11 cellular contexts compared by ENCODE assay signal in genomic region chr14:106848330-106849121, GRCh38.
DNase-seq lines count a peak whose midpoint lies in the region; ATAC-seq lines count a peak whose summit lies in the region.
"Had no signal": no experiment of that assay in that cellular context is flagged by ENCODE, and none has a peak within 500 bp of the region (broad histone marks: within the 10 kb centered on the region; RNA-seq: fewer than 3 reads in every experiment).

No MANE protein-coding gene starts in this region.

- intact Hi-C loops in naive thymus-derived CD4-positive, alpha-beta T cell (cut with micrococcal nuclease), result no loop called here

- H3K27me3 Mint-ChIP-seq in activated naive CD4-positive, alpha-beta T cell treated with anti-CD3 and anti-CD28 coated beads, Interleukin-2, amount 10 ng/mL, durations not matched to agents 7 days and 5 days, result peaks cover 27% of the 10 kb centered on the region
- H3K27me3 Mint-ChIP-seq in naive thymus-derived CD4-positive, alpha-beta T cell, result peaks cover 0 to 25% (median 0%) of the 10 kb centered on the region in 5 donors

- H3K4me3 Mint-ChIP-seq in activated naive CD4-positive, alpha-beta T cell treated with anti-CD3 and anti-CD28 coated beads, Interleukin-2, amount 10 ng/mL, durations not matched to agents 7 days and 5 days, result no peak overlapping the region
- H3K4me3 Mint-ChIP-seq in naive thymus-derived CD4-positive, alpha-beta T cell, result no peak overlapping the region

- no peak overlapping the region for H3K27ac Mint-ChIP-seq in activated naive CD4-positive, alpha-beta T cell treated with anti-CD3 and anti-CD28 coated beads, Interleukin-2, amount 10 ng/mL, durations not matched to agents 7 days and 5 days
- H3K27ac Mint-ChIP-seq in naive thymus-derived CD4-positive, alpha-beta T cell, result peak overlapping the region in 1 of 9 donors; percentile 1

- no peaks in the 10 kb centered on the region for H3K9me3 Mint-ChIP-seq in activated naive CD4-positive, alpha-beta T cell treated with anti-CD3 and anti-CD28 coated beads, Interleukin-2, amount 10 ng/mL, durations not matched to agents 7 days and 5 days
- no peaks in the 10 kb centered on the region for H3K9me3 Mint-ChIP-seq in naive thymus-derived CD4-positive, alpha-beta T cell

- H3K27ac ChIP-seq in thymus (ENCODE audit: low read depth), result peak overlapping the region; percentile 31
- H3K27ac ChIP-seq in naive thymus-derived CD4-positive, alpha-beta T cell (ENCODE audit: low read depth, low read length), result no peak overlapping the region

- no peaks in the 10 kb centered on the region for H3K36me3 Mint-ChIP-seq in activated naive CD4-positive, alpha-beta T cell treated with anti-CD3 and anti-CD28 coated beads, Interleukin-2, amount 10 ng/mL, durations not matched to agents 7 days and 5 days
- no peaks in the 10 kb centered on the region for H3K36me3 Mint-ChIP-seq in naive thymus-derived CD4-positive, alpha-beta T cell

- H3K9me3 ChIP-seq in MG63 (no peaks in the 10 kb centered on the region), adipocyte (ENCODE audit: control insufficient read depth, low read length) (no peaks in the 10 kb centered on the region), thymus (ENCODE audit: control insufficient read depth) (no peaks in the 10 kb centered on the region)
- no peaks in the 10 kb centered on the region for H3K9me3 ChIP-seq in naive thymus-derived CD4-positive, alpha-beta T cell (ENCODE audit: control insufficient read depth in 2 of 3, low read length in 3 of 3)
- H3K9me3 ChIP-seq: lower lobe of right lung, tibial nerve had no signal

- no peak overlapping the region for H3K9ac ChIP-seq in adipocyte (ENCODE audit: low read length)

- peak; percentile 21 for DNase-seq in activated naive CD4-positive, alpha-beta T cell treated with anti-CD3 and anti-CD28 coated beads, Interleukin-2, amount 10 ng/mL, durations not matched to agents 7 days and 5 days
- no peak for DNase-seq in activated naive CD4-positive, alpha-beta T cell treated with Interleukin-2 at 50 U/mL for 16 hours
- DNase-seq in MG63 (peak; percentile 33), adipocyte (ENCODE audit: low read depth) (no peak), NCI-H2171 treated with DMSO at 0.1 percent for 48 hours (lab: John Stamatoyannopoulos, UW) (no peak)
- DNase-seq in naive thymus-derived CD4-positive, alpha-beta T cell, result no peak
- DNase-seq: activated naive CD4-positive, alpha-beta T cell; lower lobe of right lung had no signal

- POLR2A ChIA-PET in naive thymus-derived CD4-positive, alpha-beta T cell (lab: Charles Lee), result no interaction called here

- ATAC-seq in naive thymus-derived CD4-positive, alpha-beta T cell, result no peak
- no peak for ATAC-seq in GM21528 (IDR thresholded peaks at IDR 0.05; ENCODE audit: low FRiP score, unreplicated experiment)

- H3K4me3 ChIP-seq in MG63, result no peak overlapping the region
- H3K4me3 ChIP-seq in adipocyte (ENCODE audit: low read length), result peak overlapping the region; percentile 33
- no peak overlapping the region for H3K4me3 ChIP-seq in thymus (ENCODE audit: low read length)
- H3K4me3 ChIP-seq in naive thymus-derived CD4-positive, alpha-beta T cell (ENCODE audit: low read length), result no peak overlapping the region
- H3K4me3 ChIP-seq: lower lobe of right lung, tibial nerve had no signal

- H3K4me1 Mint-ChIP-seq in activated naive CD4-positive, alpha-beta T cell treated with anti-CD3 and anti-CD28 coated beads, Interleukin-2, amount 10 ng/mL, durations not matched to agents 7 days and 5 days, result peaks cover 31% of the 10 kb centered on the region
- peaks cover 17 to 36% (median 27%) of the 10 kb centered on the region in 7 donors for H3K4me1 Mint-ChIP-seq in naive thymus-derived CD4-positive, alpha-beta T cell

- peaks cover 31% of the 10 kb centered on the region for H3K4me1 ChIP-seq in adipocyte (ENCODE audit: control insufficient read depth, insufficient read depth, low read length)
- peaks cover 10% of the 10 kb centered on the region for H3K4me1 ChIP-seq in thymus (ENCODE audit: control insufficient read depth, insufficient read depth, low read length)
- peaks cover 0 to 3% of the 10 kb centered on the region in 2 donors for H3K4me1 ChIP-seq in naive thymus-derived CD4-positive, alpha-beta T cell (ENCODE audit: control insufficient read depth in 2 of 2, insufficient read depth in 2 of 2, low read length in 2 of 2)

- H3K36me3 ChIP-seq in MG63 (no peaks in the 10 kb centered on the region), adipocyte (ENCODE audit: control insufficient read depth, insufficient read depth, low read length, severe bottlenecking) (no peaks in the 10 kb centered on the region), thymus (ENCODE audit: control insufficient read depth, insufficient read depth) (peaks cover 3% of the 10 kb centered on the region)
- peaks cover 0 to 10% (median 0%) of the 10 kb centered on the region in 3 experiments for H3K36me3 ChIP-seq in naive thymus-derived CD4-positive, alpha-beta T cell (ENCODE audit: control insufficient read depth in 2 of 3, insufficient read depth in 3 of 3, low read length in 3 of 3)
- H3K36me3 ChIP-seq: lower lobe of right lung, tibial nerve had no signal

- CTCF ChIA-PET in activated naive CD4-positive, alpha-beta T cell treated with anti-CD3 and anti-CD28 coated beads, Interleukin-2, amount 10 ng/mL, durations not matched to agents 7 days and 5 days (lab: Charles Lee), result interaction anchor here (1.1 to 7.9 kb wide), 5 partner anchors 12 to 59 kb away, joined by 3 to 79 read pairs (median 6); no protein-coding TSS in a partner anchor
- CTCF ChIA-PET in naive thymus-derived CD4-positive, alpha-beta T cell (lab: Charles Lee), result interaction anchor here (0.6 to 4.0 kb wide), 2 partner anchors 24 to 189 kb away, joined by 3 to 20 read pairs; no protein-coding TSS in a partner anchor

- WGBS in thymus, result 32% methylated on average over 3 of the region's 3 CpGs

- H3K27me3 ChIP-seq in MG63, result no peaks in the 10 kb centered on the region
- H3K27me3 ChIP-seq in adipocyte (replicated peaks; ENCODE audit: control insufficient read depth, insufficient read depth, low read length), result peaks cover 2% of the 10 kb centered on the region
- no peaks in the 10 kb centered on the region for H3K27me3 ChIP-seq in thymus (ENCODE audit: control insufficient read depth, insufficient read depth)
- no peaks in the 10 kb centered on the region for H3K27me3 ChIP-seq in naive thymus-derived CD4-positive, alpha-beta T cell (ENCODE audit: control insufficient read depth in 2 of 2, insufficient read depth in 2 of 2, low read length in 2 of 2)
- H3K27me3 ChIP-seq: tibial nerve had no signal

Comparison
In these comparisons a context has a peak if more than half of its experiments do, and no peak if none do; other contexts are left out.
1. DNase-seq: peak in activated naive CD4-positive, alpha-beta T cell treated with anti-CD3 and anti-CD28 coated beads, Interleukin-2, amount 10 ng/mL, durations not matched to agents 7 days and 5 days (single experiment) and MG63 (single experiment); none in activated naive CD4-positive, alpha-beta T cell treated with Interleukin-2 at 50 U/mL for 16 hours (single experiment), adipocyte (single experiment), naive thymus-derived CD4-positive, alpha-beta T cell (0 of 9) and NCI-H2171 treated with DMSO at 0.1 percent for 48 hours (single experiment).